Comparison of ENCODE assay signal across 27 cellular contexts in genomic region chr6:109874621-109875020, GRCh38.
DNase-seq lines count a peak whose midpoint lies in the region; ATAC-seq, FAIRE-seq and TF ChIP-seq lines count a peak whose summit lies in the region.
"Had no signal": no experiment of that assay in that cellular context is flagged by ENCODE, and none has a peak within 500 bp of the region (broad histone marks: within the 10 kb centered on the region; RNA-seq: fewer than 3 reads in every experiment).

No MANE protein-coding gene starts in this region.

- H3K4me3 Mint-ChIP-seq in GM23338: no peak overlapping the region
- H3K4me3 Mint-ChIP-seq: CD14-positive monocyte; CD4-positive, alpha-beta memory T cell; CD4-positive, CD25-positive, alpha-beta regulatory T cell; CD8-positive, alpha-beta memory T cell had no signal

- peaks cover 4% of the 10 kb centered on the region for H3K4me1 ChIP-seq in GM23338 (ENCODE audit: insufficient read depth)
- peaks cover 0 to 11% (median 4%) of the 10 kb centered on the region in 4 experiments; a peak in 5 of 7 replicates for H3K4me1 ChIP-seq in H1 (replicated peaks in 1 of 4; ENCODE audit: control insufficient read depth in 3 of 4, insufficient read depth in 4 of 4, low read length in 3 of 4)
- no peaks in the 10 kb centered on the region for H3K4me1 ChIP-seq in sigmoid colon
- H3K4me1 ChIP-seq in esophagus muscularis mucosa: no peaks in the 10 kb centered on the region
- H3K4me1 ChIP-seq: BE2C had no signal

- no peak overlapping the region for H3K18ac ChIP-seq in H1 (ENCODE audit: extremely low read depth, low read length)

- H3K36me3 ChIP-seq in GM23338 (ENCODE audit: insufficient read depth): no peaks in the 10 kb centered on the region
- no peaks in the 10 kb centered on the region; a peak in 1 of 8 replicates for H3K36me3 ChIP-seq in H1 (ENCODE audit: control insufficient read depth in 2 of 4, insufficient read depth in 4 of 4, low read length in 3 of 4)
- no peaks in the 10 kb centered on the region for H3K36me3 ChIP-seq in sigmoid colon
- no peaks in the 10 kb centered on the region for H3K36me3 ChIP-seq in esophagus muscularis mucosa
- H3K36me3 ChIP-seq: BE2C, BLaER1 had no signal

- TF ChIP-seq EP300 in H1 (IDR thresholded peaks at IDR 0.05; ENCODE audit: borderline replicate concordance in 1 of 2, low read depth in 2 of 2, low read length in 2 of 2) (no peak), sigmoid colon (IDR thresholded peaks at IDR 0.05) (no peak), esophagus muscularis mucosa (IDR thresholded peaks at IDR 0.05) (no peak)

- H3K27me3 ChIP-seq in GM23338 (ENCODE audit: insufficient read depth) (no peaks in the 10 kb centered on the region), H1 (replicated peaks in 1 of 4; ENCODE audit: control insufficient read depth in 3 of 4, extremely low read depth in 1 of 4, insufficient read depth in 3 of 4, low read length in 3 of 4) (no peaks in the 10 kb centered on the region), sigmoid colon (no peaks in the 10 kb centered on the region), esophagus muscularis mucosa (no peaks in the 10 kb centered on the region)
- H3K27me3 ChIP-seq: BE2C, BLaER1 had no signal

- H3K79me2 ChIP-seq in GM23338 (replicated peaks; ENCODE audit: insufficient read depth) (no peaks in the 10 kb centered on the region), H1 (ENCODE audit: control insufficient read depth in 1 of 2, insufficient read depth in 2 of 2, low read length in 2 of 2) (no peaks in the 10 kb centered on the region)

- H3K9me3 ChIP-seq in H1 (ENCODE audit: insufficient read depth in 2 of 2, low read depth in 1 of 2, low read length in 1 of 2) (peaks cover 0 to 3% of the 10 kb centered on the region in 2 experiments; a peak in 1 of 4 replicates), sigmoid colon (no peaks in the 10 kb centered on the region), esophagus muscularis mucosa (no peaks in the 10 kb centered on the region)
- H3K9me3 ChIP-seq: BE2C, BLaER1 had no signal

- no peak overlapping the region for H3K9ac ChIP-seq in H1 (replicated peaks in 1 of 4; ENCODE audit: extremely low read depth in 1 of 4, low read depth in 3 of 4, low read length in 3 of 4)
- H3K9ac ChIP-seq: BLaER1 had no signal

- no peak overlapping the region for H4K5ac ChIP-seq in H1 (ENCODE audit: insufficient read length, low read depth, low read length)

- H3F3A ChIP-seq in GM23338 (replicated peaks; ENCODE audit: low read depth): no peaks in the 10 kb centered on the region

- peaks cover 17% of the 10 kb centered on the region; the same call in 2 of the 3 replicates for H3K9me3 Mint-ChIP-seq in GM23338
- H3K9me3 Mint-ChIP-seq: CD8-positive, alpha-beta memory T cell had no signal

- no peak for ATAC-seq in GM23338
- ATAC-seq in HG03354 (IDR thresholded peaks at IDR 0.05; ENCODE audit: poor library complexity, severe bottlenecking, unreplicated experiment): no peak
- ATAC-seq: GM12878 had no signal

- H3K27ac Mint-ChIP-seq in GM23338: no peak overlapping the region
- H3K27ac Mint-ChIP-seq: CD4-positive, alpha-beta memory T cell; CD4-positive, CD25-positive, alpha-beta regulatory T cell; CD8-positive, alpha-beta memory T cell had no signal

- CTCF ChIA-PET in H1 (lab: Charles Lee; ENCODE audit: partially characterized antibody): interaction anchor here (1.2 to 1.7 kb wide), 4 partner anchors 8 to 167 kb away, joined by 3 to 8 read pairs (median 4); no protein-coding TSS in a partner anchor

- no peak overlapping the region for H4K8ac ChIP-seq in H1 (ENCODE audit: extremely low read depth, insufficient read depth, low read length)

- DNase-seq in GM23338 (ENCODE audit: low spot score) (no peak), H1 (ENCODE audit: low read depth in 1 of 2, low spot score in 2 of 2) (no peak), fibroblast of peridontal ligament (ENCODE audit: extremely low read depth) (peak; percentile 50), sigmoid colon (peak; percentile 2), esophagus muscularis mucosa (ENCODE audit: extremely low spot score) (no peak), AG20443 (ENCODE audit: low spot score) (no peak), cardiac septum (ENCODE audit: low spot score) (no peak)
- DNase-seq: 8988T; ACHN; BE2C; C1 segment of cervical spinal cord; CD4-positive, alpha-beta memory T cell; CD4-positive, CD25-positive, alpha-beta regulatory T cell; CD8-positive, alpha-beta memory T cell; COR-L47; DMS 273 treated with DMSO at 0.1 percent for 48 hours; DMS153; DMS53; DND-41; EL; GDM1 had no signal

- H3K9me2 ChIP-seq in GM23338 (ENCODE audit: insufficient read depth): 0 out of 2 replicates have a peak, but pooled peaks cover 5% of the 10 kb centered on the region

- TF ChIP-seq POLR2A in H1 (IDR thresholded peaks at IDR 0.05; ENCODE audit: control extremely low read depth in 1 of 2, low read depth in 2 of 2, low read length in 2 of 2) (no peak), sigmoid colon (IDR thresholded peaks at IDR 0.05) (no peak), esophagus muscularis mucosa (IDR thresholded peaks at IDR 0.05; ENCODE audit: low read depth) (no peak)

- H2BK120ac ChIP-seq in H1 (replicated peaks; ENCODE audit: low read depth, low read length): no peak overlapping the region

- TF ChIP-seq CTCF in GM23338 (conservative IDR thresholded peaks at IDR 0.05; ENCODE audit: low read depth in 2 of 2) (no peak), H1 (IDR thresholded peaks at IDR 0.05; ENCODE audit: control extremely low read depth in 1 of 3, insufficient read depth in 1 of 3, low read depth in 1 of 3, low read length in 3 of 3) (no peak), sigmoid colon (IDR thresholded peaks at IDR 0.05) (no peak), esophagus muscularis mucosa (IDR thresholded peaks at IDR 0.05) (no peak)

- H3K36me3 Mint-ChIP-seq in GM23338 (ENCODE audit: low read depth): peaks cover 17% of the 10 kb centered on the region; the same call in 2 of the 3 replicates
- H3K36me3 Mint-ChIP-seq: CD14-positive monocyte; CD4-positive, alpha-beta memory T cell; CD4-positive, CD25-positive, alpha-beta regulatory T cell; CD8-positive, alpha-beta memory T cell had no signal

- no peak overlapping the region for H3K14ac ChIP-seq in H1 (ENCODE audit: insufficient read length)

- 0 out of 2 replicates have a peak overlapping the region, but pooled peaks have one; percentile 92 for H2BK15ac ChIP-seq in H1 (ENCODE audit: low read length)

- H4K20me1 ChIP-seq in GM23338 (replicated peaks; ENCODE audit: insufficient read depth) (no peaks in the 10 kb centered on the region), H1 (replicated peaks in 1 of 2; ENCODE audit: control insufficient read depth in 1 of 2, insufficient read depth in 2 of 2, low read length in 2 of 2) (no peaks in the 10 kb centered on the region)
- H4K20me1 ChIP-seq: BLaER1 had no signal

- peaks cover 17% of the 10 kb centered on the region for H3K4me1 Mint-ChIP-seq in GM23338
- H3K4me1 Mint-ChIP-seq: CD4-positive, alpha-beta memory T cell; CD4-positive, CD25-positive, alpha-beta regulatory T cell; CD8-positive, alpha-beta memory T cell had no signal

- POLR2A ChIA-PET in H1 (lab: Charles Lee; ENCODE audit: partially characterized antibody): interaction anchor here (0.7 kb wide), 1 partner anchor 532 kb away, joined by 3 read pairs; no protein-coding TSS in a partner anchor

- intact Hi-C loops in sigmoid colon (cut with DNase I): no loop called here
- intact Hi-C loops in esophagus muscularis mucosa (cut with DNase I): no loop called here
- intact Hi-C loops in cardiac septum (cut with DNase I): no loop called here

- no peak overlapping the region for H3K4ac ChIP-seq in H1 (replicated peaks; ENCODE audit: insufficient read length, low read depth, low read length)

- no peak overlapping the region for H3K4me3 ChIP-seq in GM23338
- no peak overlapping the region for H3K4me3 ChIP-seq in H1 (ENCODE audit: extremely low read depth in 1 of 4, insufficient read depth in 2 of 4, low read depth in 3 of 4, low read length in 4 of 4)
- H3K4me3 ChIP-seq in sigmoid colon: no peak overlapping the region
- no peak overlapping the region for H3K4me3 ChIP-seq in esophagus muscularis mucosa
- H3K4me3 ChIP-seq: BLaER1, GM12878 had no signal

- H3K23me2 ChIP-seq in H1 (ENCODE audit: low read depth, low read length): no peaks in the 10 kb centered on the region

- WGBS in H1 (ENCODE audit: extremely low coverage in 1 of 2, insufficient coverage in 1 of 2, insufficient read length in 1 of 2, insufficient replicate concordance in 2 of 2, low coverage in 1 of 2, low lambda C conversion rate in 2 of 2, missing lambda C conversion rate in 1 of 2), 2 experiments: 84% methylated on average over 4 of the region's 4 CpGs; no CpG with 5 or more reads in 1 of the 2 experiments
- 90 to 93% methylated on average over 4 of the region's 4 CpGs for WGBS in sigmoid colon, 2 donors
- 98% methylated on average over 4 of the region's 4 CpGs for WGBS in esophagus muscularis mucosa

- H2AFZ ChIP-seq in GM23338: peak overlapping the region; percentile 18; the same call in 1 of the 2 replicates
- H2AFZ ChIP-seq in H1 (ENCODE audit: low read length): no peak overlapping the region

- H3K23ac ChIP-seq in H1 (ENCODE audit: insufficient read length): no peak overlapping the region

- H3K27ac ChIP-seq in GM23338 (ENCODE audit: low read depth) (no peak overlapping the region), H1 (ENCODE audit: low read depth, low read length) (no peak overlapping the region), sigmoid colon (no peak overlapping the region), esophagus muscularis mucosa (replicated peaks in 1 of 4) (no peak overlapping the region)
- H3K27ac ChIP-seq: BLaER1 had no signal

- H2BK5ac ChIP-seq in H1 (ENCODE audit: low read depth, low read length): no peak overlapping the region; the same call in 1 of the 2 replicates

- H3K27me3 Mint-ChIP-seq in GM23338 (ENCODE audit: insufficient read depth, low read depth, poor library complexity): peaks cover 3% of the 10 kb centered on the region

- 0 out of 2 replicates have a peak overlapping the region, but pooled peaks have one; percentile 32 for H2BK20ac ChIP-seq in H1 (ENCODE audit: low read length)

- no peak for FAIRE-seq in H1 (lab: Jason Lieb, UNC)
- FAIRE-seq: A204.1, GM12878, GM19239 had no signal

- H3K56ac ChIP-seq in H1 (replicated peaks; ENCODE audit: insufficient read length, low read depth, low read length): no peak overlapping the region

- H2AK5ac ChIP-seq in H1 (ENCODE audit: low read depth, low read length): no peak overlapping the region

- no peak for TF ChIP-seq RAD21 in H1 (IDR thresholded peaks at IDR 0.05 in 1 of 2, conservative IDR thresholded peaks at IDR 0.05 in 1 of 2; ENCODE audit: low read depth in 2 of 2, low read length in 2 of 2)

- H3K4me2 ChIP-seq in GM23338 (no peak overlapping the region), H1 (ENCODE audit: insufficient read depth in 1 of 2, low read depth in 2 of 2, low read length in 2 of 2) (no peak overlapping the region)
- H3K4me2 ChIP-seq: BLaER1 had no signal

- no peak overlapping the region for H4K91ac ChIP-seq in H1 (replicated peaks; ENCODE audit: insufficient read length, low read length)

- no peaks in the 10 kb centered on the region for H3K79me1 ChIP-seq in H1 (ENCODE audit: low read depth, low read length)

- H2BK12ac ChIP-seq in H1 (ENCODE audit: low read depth, low read length): no peak overlapping the region

TF ChIP-seq in GM23338, 12 proteins besides CTCF, POLR2A, EP300 and RAD21 (continues in another document):
- no peak for TF ChIP-seq EZH2phosphoT487 (IDR thresholded peaks at IDR 0.05; ENCODE audit: unreplicated experiment)

TF ChIP-seq in H1, 55 proteins besides CTCF, POLR2A, EP300 and RAD21 (continues in another document):
- no peak for TF ChIP-seq SUZ12 (IDR thresholded peaks at IDR 0.05; ENCODE audit: low read length)

Comparison
In these comparisons a context has a peak if more than half of its experiments do, and no peak if none do; other contexts are left out.
1. DNase-seq: peak in fibroblast of peridontal ligament (single experiment) and sigmoid colon (single experiment); none in GM23338 (single experiment), H1 (0 of 2), esophagus muscularis mucosa (single experiment), AG20443 (single experiment) and cardiac septum (single experiment).